Comparison of ENCODE assay signal across 5 cellular contexts in the genomic region with DNA sequence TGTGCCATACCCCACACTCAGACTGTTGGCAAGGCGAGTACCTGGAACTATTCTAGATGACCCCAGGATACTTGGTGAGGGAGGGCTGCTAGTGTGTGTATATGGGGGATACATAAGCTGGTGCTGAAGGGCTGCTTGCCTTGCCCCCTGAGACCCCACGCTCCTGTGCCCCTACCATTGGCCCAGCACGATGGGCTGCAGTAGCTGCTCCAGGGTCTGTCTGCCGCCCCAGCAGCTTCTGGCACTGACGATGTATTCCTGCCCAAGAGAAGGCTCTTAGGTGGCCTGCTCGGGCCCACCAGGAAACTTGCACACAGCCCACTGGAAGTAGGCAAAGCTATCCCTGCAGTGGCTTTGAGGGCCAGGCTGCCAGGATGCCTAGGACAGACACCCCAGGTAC. TPM values are rescaled to one million over a fixed set of nuclear protein-coding genes. Genes with fewer than 3 reads are reported as not detected.
"Had no signal": no experiment of that assay in that cellular context is flagged by ENCODE, and none has a peak within 500 bp of the region (broad histone marks: within the 10 kb centered on the region; RNA-seq: fewer than 3 reads in every experiment).

No MANE protein-coding gene starts in this region.

RNA-seq across cellular contexts. Expression of gene GPAT2, which starts 9.0 kb away (rescaled TPM):
- total RNA-seq: chondrocyte, hepatocyte, mesothelial cell of epicardium, myocyte had no signal
- polyA plus RNA-seq: mammary epithelial cell had no signal
